In genomic region chr17:34312080-34312479, GRCh38 we compare ENCODE assay signal across 17 cellular contexts. TPM values are rescaled to one million over a fixed set of nuclear protein-coding genes. Genes with fewer than 3 reads are reported as not detected.
DNase-seq lines count a peak whose midpoint lies in the region; ATAC-seq and TF ChIP-seq lines count a peak whose summit lies in the region.
"Had no signal": no experiment of that assay in that cellular context is flagged by ENCODE, and none has a peak within 500 bp of the region (broad histone marks: within the 10 kb centered on the region; RNA-seq: fewer than 3 reads in every experiment).

No MANE protein-coding gene starts in this region.

- WGBS in liver = 58% methylated on average over 5 of the region's 5 CpGs
- 26% methylated on average over 5 of the region's 5 CpGs for WGBS in right lobe of liver (ENCODE audit: insufficient coverage, low coverage, low lambda C conversion rate, missing lambda C conversion rate)
- 18 to 26% (median 18%) methylated on average over 5 of the region's 5 CpGs for WGBS in ovary, 3 donors

- H3K79me2 ChIP-seq in osteoblast (ENCODE audit: insufficient read depth, low read length) = no peaks in the 10 kb centered on the region

- DNase-seq in right lobe of liver = no peak
- DNase-seq in fibroblast of villous mesenchyme (ENCODE audit: low read depth) = peak; percentile 82
- no peak for DNase-seq in osteoblast (ENCODE audit: insufficient read length, low spot score, missing footprints)
- DNase-seq in GM19238 (ENCODE audit: insufficient read length, low spot score) = no peak
- no peak for DNase-seq in anterior cingulate cortex (lab: John Stamatoyannopoulos, UW)
- no peak for DNase-seq in ovary
- DNase-seq: ACHN; activated CD4-positive, alpha-beta memory T cell treated with anti-CD3 and anti-CD28 coated beads for 36 hours; colonic mucosa; COR-L47; MV-4-11; NCI-H2171; NK-92 treated with Interleukin-12 subunit alpha and Interleukin-12 subunit beta, amount 100 ng/mL, for 24 hours; SHP77 treated with DMSO at 0.1 percent for 48 hours had no signal

- H3K4me2 ChIP-seq in osteoblast (ENCODE audit: insufficient read depth, low read length) = no peak overlapping the region

- TF ChIP-seq EP300 in ovary (IDR thresholded peaks at IDR 0.05) = no peak

- ATAC-seq in right lobe of liver (no peak), HG02938 (IDR thresholded peaks at IDR 0.05; ENCODE audit: unreplicated experiment) (no peak)
- ATAC-seq: esophagus mucosa had no signal

- H4K20me1 ChIP-seq in osteoblast (ENCODE audit: insufficient read depth, low read length) = no peaks in the 10 kb centered on the region

- TF ChIP-seq RAD21 in liver (IDR thresholded peaks at IDR 0.05) = no peak

- no peak for TF ChIP-seq POLR2A in right lobe of liver (IDR thresholded peaks at IDR 0.05)
- no peak for TF ChIP-seq POLR2A in ovary (IDR thresholded peaks at IDR 0.05)

- H3K36me3 ChIP-seq in liver (ENCODE audit: control insufficient read depth in 4 of 4, insufficient read depth in 3 of 4, low read depth in 1 of 4, low read length in 3 of 4) (no peaks in the 10 kb centered on the region), right lobe of liver (no peaks in the 10 kb centered on the region), osteoblast (ENCODE audit: insufficient read depth, low read length) (no peaks in the 10 kb centered on the region), ovary (no peaks in the 10 kb centered on the region)
- H3K36me3 ChIP-seq: colonic mucosa had no signal

- H3K9me3 ChIP-seq in liver (ENCODE audit: control insufficient read depth in 4 of 4, low read length in 3 of 4) (no peaks in the 10 kb centered on the region), right lobe of liver (no peaks in the 10 kb centered on the region), osteoblast (ENCODE audit: low read depth, low read length) (no peaks in the 10 kb centered on the region), ovary (no peaks in the 10 kb centered on the region)
- H3K9me3 ChIP-seq: colonic mucosa had no signal

- no peak overlapping the region for H3K4me3 ChIP-seq in liver (ENCODE audit: low read depth in 1 of 3, low read length in 3 of 3)
- no peak overlapping the region for H3K4me3 ChIP-seq in right lobe of liver
- no peak overlapping the region for H3K4me3 ChIP-seq in fibroblast of villous mesenchyme (ENCODE audit: low read depth, low read length)
- H3K4me3 ChIP-seq in osteoblast (ENCODE audit: insufficient read depth, low read length) = no peak overlapping the region
- no peak overlapping the region for H3K4me3 ChIP-seq in ovary
- H3K4me3 ChIP-seq: colonic mucosa had no signal

- H3K27ac ChIP-seq in liver (ENCODE audit: low read depth in 1 of 2, low read length in 2 of 2) (peak overlapping the region in 1 of 2 donors; percentile 31), right lobe of liver (no peak overlapping the region), osteoblast (ENCODE audit: low read depth, low read length) (peak overlapping the region; percentile 40), ovary (no peak overlapping the region)

- H3K27me3 ChIP-seq in liver (ENCODE audit: control insufficient read depth in 4 of 4, insufficient read depth in 4 of 4, low read length in 3 of 4) (peaks cover 0 to 7% (median 1%) of the 10 kb centered on the region in 4 donors), right lobe of liver (no peaks in the 10 kb centered on the region), osteoblast (ENCODE audit: insufficient read depth, low read length) (no peaks in the 10 kb centered on the region), ovary (no peaks in the 10 kb centered on the region)
- H3K27me3 ChIP-seq: colonic mucosa had no signal

- intact Hi-C loops in right lobe of liver (cut with DNase I) (no loop called here), ovary (cut with DNase I) (no loop called here)

- no peak overlapping the region for H3K9ac ChIP-seq in liver (ENCODE audit: low read depth in 1 of 2, low read length in 2 of 2)

- H3K4me1 ChIP-seq in liver (ENCODE audit: control insufficient read depth in 4 of 4, insufficient read depth in 4 of 4, low read length in 3 of 4) (no peaks in the 10 kb centered on the region), right lobe of liver (no peaks in the 10 kb centered on the region), osteoblast (ENCODE audit: insufficient read depth, low read length) (peaks cover 15% of the 10 kb centered on the region), ovary (ENCODE audit: insufficient read depth) (peaks cover 2% of the 10 kb centered on the region)
- H3K4me1 ChIP-seq: colonic mucosa had no signal

- TF ChIP-seq CTCF in liver (IDR thresholded peaks at IDR 0.05; ENCODE audit: low read depth, low read length, missing input control) (no peak), right lobe of liver (IDR thresholded peaks at IDR 0.05) (no peak), fibroblast of villous mesenchyme (IDR thresholded peaks at IDR 0.05; ENCODE audit: insufficient read depth, low read depth, low read length) (no peak), osteoblast (IDR thresholded peaks at IDR 0.05; ENCODE audit: extremely low read depth, low read depth, low read length) (no peak), ovary (IDR thresholded peaks at IDR 0.05) (no peak)

- H2AFZ ChIP-seq in osteoblast (ENCODE audit: low read length) = no peak overlapping the region

TF ChIP-seq in liver, 16 proteins besides CTCF, POLR2A, EP300 and RAD21:
- TF ChIP-seq ATF3 (IDR thresholded peaks at IDR 0.05) = no peak
- TF ChIP-seq NR2F2 (IDR thresholded peaks at IDR 0.05) = peak; percentile 91
- no peak for TF ChIP-seq YY1 (IDR thresholded peaks at IDR 0.05)
- no peak for TF ChIP-seq FOXA2 (IDR thresholded peaks at IDR 0.05)
- TF ChIP-seq RXRA (IDR thresholded peaks at IDR 0.05) = no peak
- no peak for TF ChIP-seq JUND (IDR thresholded peaks at IDR 0.05)
TF ChIP-seq in liver: peak in this region for 1.

RNA-seq across cellular contexts. Expression of gene CCL8, which starts 7.2 kb away (rescaled TPM):
- total RNA-seq in liver (not detected), right lobe of liver (under 1 TPM in 1 of 6 experiments, not detected in 5; 0.69 TPM), fibroblast of villous mesenchyme (not detected in 2 replicates), osteoblast (0.36 TPM in 1 of 2 replicates, not detected in the other), ovary (1 to 10 TPM in 2 of 7 donors, under 1 TPM in 3, not detected in 2; 0.15 to 1.6 (median 0.48) TPM)
- polyA plus RNA-seq in liver (under 1 TPM in 1 of 2 donors, not detected in 1; 0.03 TPM), ovary (1 to 10 TPM in 1 of 2 donors, under 1 TPM in 1; 0.22 to 3.7 TPM)
- total RNA-seq: activated CD4-positive, alpha-beta memory T cell treated with anti-CD3 and anti-CD28 coated beads for 36 hours; esophagus mucosa had no signal

RNA-seq across cellular contexts. Expression of gene CCL11, which starts 26.5 kb away (rescaled TPM):
- total RNA-seq in liver = not detected
- polyA plus RNA-seq in liver = not detected
- total RNA-seq in right lobe of liver = under 1 TPM in 1 of 6 experiments, not detected in 5; 0.55 TPM
- not detected in 2 replicates for total RNA-seq in fibroblast of villous mesenchyme
- not detected in 2 replicates for total RNA-seq in osteoblast
- not detected for total RNA-seq in ovary
- 1 to 10 TPM in 1 of 2 donors, under 1 TPM in 1; 0.35 to 2.0 TPM for polyA plus RNA-seq in ovary
- total RNA-seq: activated CD4-positive, alpha-beta memory T cell treated with anti-CD3 and anti-CD28 coated beads for 36 hours had no signal

RNA-seq across cellular contexts. Expression of gene CCL7, which starts 42.1 kb away (rescaled TPM):
- not detected for total RNA-seq in liver
- not detected for polyA plus RNA-seq in liver
- not detected for total RNA-seq in right lobe of liver
- 0.43 TPM in 1 of 2 replicates, not detected in the other for total RNA-seq in fibroblast of villous mesenchyme
- 0.29 and 0.36 TPM in 2 replicates for total RNA-seq in osteoblast
- total RNA-seq in ovary = under 1 TPM in 1 of 7 donors, not detected in 6; 0.46 TPM
- polyA plus RNA-seq in ovary = not detected
- total RNA-seq: activated CD4-positive, alpha-beta memory T cell treated with anti-CD3 and anti-CD28 coated beads for 36 hours; esophagus mucosa had no signal

RNA-seq across cellular contexts. Expression of gene CCL13, which starts 44.2 kb away (rescaled TPM):
- total RNA-seq in liver (under 1 TPM in 1 of 2 donors, not detected in 1; 0.84 TPM), right lobe of liver (under 1 TPM in 1 of 6 experiments, not detected in 5; 0.27 TPM), fibroblast of villous mesenchyme (not detected in 2 replicates), osteoblast (0.36 TPM in 1 of 2 replicates, not detected in the other), ovary (1 to 10 TPM in 1 of 7 donors, under 1 TPM in 2, not detected in 4; 0.47 to 1.1 (median 0.57) TPM)
- polyA plus RNA-seq in liver (under 1 TPM in 1 of 2 donors, not detected in 1; 0.12 TPM), ovary (1 to 10 TPM in 1 of 2 donors, under 1 TPM in 1; 0.59 to 5.1 TPM)
- total RNA-seq: activated CD4-positive, alpha-beta memory T cell treated with anti-CD3 and anti-CD28 coated beads for 36 hours had no signal

RNA-seq across cellular contexts. Expression of gene CCL1, which starts 51.0 kb away (rescaled TPM):
- total RNA-seq in liver = not detected
- not detected for polyA plus RNA-seq in liver
- not detected for total RNA-seq in right lobe of liver
- total RNA-seq in fibroblast of villous mesenchyme = not detected in 2 replicates
- not detected in 2 replicates for total RNA-seq in osteoblast
- not detected for total RNA-seq in ovary
- polyA plus RNA-seq in ovary = not detected
- total RNA-seq: colonic mucosa, esophagus mucosa had no signal
